Comparison of ENCODE assay signal across 13 cellular contexts in genomic region chr11:76237041-76237649, GRCh38. TPM values are rescaled to one million over a fixed set of nuclear protein-coding genes. Genes with fewer than 3 reads are reported as not detected.
A peak's percentile ranks its signal among the peaks of the same experiment; 100 is the strongest.
DNase-seq lines count a peak whose midpoint lies in the region; ATAC-seq and TF ChIP-seq lines count a peak whose summit lies in the region.
"Had no signal": no experiment of that assay in that cellular context is flagged by ENCODE, and none has a peak within 500 bp of the region (broad histone marks: within the 10 kb centered on the region; RNA-seq: fewer than 3 reads in every experiment).

No MANE protein-coding gene starts in this region.

- no peaks in the 10 kb centered on the region for H3K9me3 ChIP-seq in BLaER1
- H3K9me3 ChIP-seq: right atrium auricular region, tibial nerve had no signal

- H3K4me3 Mint-ChIP-seq in activated T-helper 17 cell treated with anti-CD3 and anti-CD28 coated beads, Interleukin-2, amount 50 U/mL, for 72 hours, result peak overlapping the region; percentile 75
- peak overlapping the region; percentile 99 for H3K4me3 Mint-ChIP-seq in mesothelial cell of epicardium

- no peaks in the 10 kb centered on the region for H4K20me1 ChIP-seq in BLaER1

- peaks cover 19% of the 10 kb centered on the region for H3K4me1 Mint-ChIP-seq in activated T-helper 17 cell treated with anti-CD3 and anti-CD28 coated beads, Interleukin-2, amount 50 U/mL, for 72 hours
- peaks cover 2% of the 10 kb centered on the region for H3K4me1 Mint-ChIP-seq in mesothelial cell of epicardium

- H3K9me3 Mint-ChIP-seq in activated T-helper 17 cell treated with anti-CD3 and anti-CD28 coated beads, Interleukin-2, amount 50 U/mL, for 72 hours, result no peaks in the 10 kb centered on the region
- H3K9me3 Mint-ChIP-seq in mesothelial cell of epicardium, result no peaks in the 10 kb centered on the region

- peaks cover 45% of the 10 kb centered on the region for H3K4me1 ChIP-seq in BLaER1

- no peak overlapping the region for H3K27ac ChIP-seq in BLaER1

- H3K27ac Mint-ChIP-seq in activated T-helper 17 cell treated with anti-CD3 and anti-CD28 coated beads, Interleukin-2, amount 50 U/mL, for 72 hours, result peak overlapping the region; percentile 98
- H3K27ac Mint-ChIP-seq in mesothelial cell of epicardium, result no peak overlapping the region

- no peak overlapping the region for H3K4me3 ChIP-seq in BLaER1

- H3K27me3 ChIP-seq in BLaER1, result 0 out of 2 replicates have a peak, but pooled peaks cover 6% of the 10 kb centered on the region
- H3K27me3 ChIP-seq: right atrium auricular region, tibial nerve had no signal

- no peak for ATAC-seq in activated T-helper 17 cell treated with anti-CD3 and anti-CD28 coated beads, Interleukin-2, amount 50 U/mL, for 72 hours (replicated peaks)
- ATAC-seq in GM18502 (IDR thresholded peaks at IDR 0.05; ENCODE audit: poor library complexity, unreplicated experiment), result no peak

- H3K9ac ChIP-seq in BLaER1, result no peak overlapping the region

- TF ChIP-seq CTCF in mesothelial cell of epicardium (IDR thresholded peaks at IDR 0.05; ENCODE audit: unreplicated experiment), result no peak

- peak; percentile 15 for DNase-seq in ELR (ENCODE audit: low read depth)
- DNase-seq in mesothelial cell of epicardium (ENCODE audit: low spot score in 2 of 2, unreplicated experiment in 2 of 2), result no peak
- no peak for DNase-seq in kidney glomerular epithelial cell (lab: John Stamatoyannopoulos, UW)
- DNase-seq in DMS114 treated with DMSO at 0.1 percent for 48 hours (lab: John Stamatoyannopoulos, UW; ENCODE audit: unreplicated experiment), result no peak
- no peak for DNase-seq in amniotic stem cell (lab: John Stamatoyannopoulos, UW)
- DNase-seq: effector CD8-positive, alpha-beta T cell; NCI-H2171 had no signal

- H3K27me3 Mint-ChIP-seq in activated T-helper 17 cell treated with anti-CD3 and anti-CD28 coated beads, Interleukin-2, amount 50 U/mL, for 72 hours, result no peaks in the 10 kb centered on the region
- H3K27me3 Mint-ChIP-seq in mesothelial cell of epicardium (ENCODE audit: low read depth), result peaks cover 3% of the 10 kb centered on the region

- peaks cover 15% of the 10 kb centered on the region for H3K36me3 Mint-ChIP-seq in activated T-helper 17 cell treated with anti-CD3 and anti-CD28 coated beads, Interleukin-2, amount 50 U/mL, for 72 hours (ENCODE audit: low read depth)
- no peaks in the 10 kb centered on the region for H3K36me3 Mint-ChIP-seq in mesothelial cell of epicardium

- H3K36me3 ChIP-seq in BLaER1, result no peaks in the 10 kb centered on the region
- H3K36me3 ChIP-seq: right atrium auricular region, tibial nerve had no signal

- peak overlapping the region; percentile 98 for H3K4me2 ChIP-seq in BLaER1

RNA-seq across cellular contexts. Expression of gene WNT11, which starts 30.8 kb away (rescaled TPM):
- not detected for total RNA-seq in activated T-helper 17 cell treated with anti-CD3 and anti-CD28 coated beads, Interleukin-2, amount 50 U/mL, for 72 hours
- total RNA-seq in mesothelial cell of epicardium, result 22.5 to 24.1 TPM (median 22.8 TPM) in 3 replicates
- total RNA-seq: HT1080 had no signal

Comparison
In these comparisons a context has a peak if more than half of its experiments do, and no peak if none do; other contexts are left out.
1. RNA of gene WNT11, which starts 30.8 kb away (total RNA-seq): 22.5 to 24.1 TPM in mesothelial cell of epicardium; not detected in activated T-helper 17 cell treated with anti-CD3 and anti-CD28 coated beads, Interleukin-2, amount 50 U/mL, for 72 hours; every median in the first group is over 10 times any median in the second.